In the genomic region with DNA sequence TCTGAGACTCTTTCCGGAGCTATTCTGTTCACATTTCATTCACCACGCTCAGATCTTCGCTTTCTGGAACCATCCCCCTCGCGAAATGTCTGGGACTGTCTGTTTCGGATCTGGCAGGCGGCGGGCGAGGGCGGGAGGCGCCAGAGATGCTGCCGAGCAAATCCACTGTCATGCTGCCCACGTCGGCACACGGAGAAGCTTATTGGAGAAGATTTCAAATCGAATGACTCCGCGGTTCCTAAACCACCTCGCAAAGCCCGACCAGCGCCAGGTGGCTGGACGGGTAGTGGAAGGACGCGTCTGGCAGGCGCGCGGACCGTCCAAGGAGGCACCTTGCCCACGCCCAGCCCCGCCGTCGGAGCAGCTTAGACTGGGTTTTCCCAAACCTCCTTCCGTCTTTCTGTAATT, we compare ENCODE assay signal across 8 cellular contexts. TPM values are rescaled to one million over a fixed set of nuclear protein-coding genes. Genes with fewer than 3 reads are reported as not detected.
DNase-seq lines count a peak whose midpoint lies in the region; ATAC-seq and TF ChIP-seq lines count a peak whose summit lies in the region.

No MANE protein-coding gene starts in this region.

- peak; percentile 74 for DNase-seq in ELR (ENCODE audit: low read depth)
- DNase-seq in MM.1S = peak; percentile 60
- peak; percentile 57 for DNase-seq in activated CD4-positive, alpha-beta T cell treated with anti-CD3 and anti-CD28 coated beads, Interleukin-2, amount 50 U/mL, for 1 hour
- peak; percentile 37 for DNase-seq in effector CD4-positive, alpha-beta T cell
- DNase-seq in lower lobe of right lung = peak; percentile 74
- peak; percentile 76 for DNase-seq in stimulated activated CD4-positive, alpha-beta T cell treated with anti-CD3 and anti-CD28 coated beads, Interleukin-4, amount 100 ng/mL, for 24 hours

- TF ChIP-seq CTCF in MM.1S (IDR thresholded peaks at IDR 0.05; ENCODE audit: low read length) (no peak), lower lobe of right lung (IDR thresholded peaks at IDR 0.05) (no peak)

- H3K27ac ChIP-seq in MM.1S (ENCODE audit: low read length) = peak overlapping the region; percentile 92
- H3K27ac ChIP-seq in lower lobe of right lung = peak overlapping the region; percentile 90

- H3K4me3 ChIP-seq in MM.1S (ENCODE audit: low read length) (peak overlapping the region; percentile 92), lower lobe of right lung (peak overlapping the region; percentile 72)

- H3K27me3 ChIP-seq in MM.1S (replicated peaks; ENCODE audit: insufficient read depth, low read length) = no peaks in the 10 kb centered on the region
- H3K27me3 ChIP-seq in lower lobe of right lung (ENCODE audit: low read depth) = peaks cover 6% of the 10 kb centered on the region

- H3K9me2 ChIP-seq in MM.1S (replicated peaks; ENCODE audit: insufficient read depth, low read length) = no peaks in the 10 kb centered on the region

- H4K20me1 ChIP-seq in MM.1S (ENCODE audit: insufficient read depth, low read length) = no peaks in the 10 kb centered on the region

- no peaks in the 10 kb centered on the region for H3K9me3 ChIP-seq in MM.1S (replicated peaks; ENCODE audit: insufficient read depth, low read length)
- H3K9me3 ChIP-seq in lower lobe of right lung = no peaks in the 10 kb centered on the region

- ATAC-seq in lower lobe of right lung = peak; percentile 23 to 37
- no peak for ATAC-seq in HG02970 (IDR thresholded peaks at IDR 0.05; ENCODE audit: low FRiP score, unreplicated experiment)
- ATAC-seq in GM19351 (IDR thresholded peaks at IDR 0.05; ENCODE audit: unreplicated experiment) = no peak

- intact Hi-C loops in lower lobe of right lung (cut with DNase I) = no loop called here

- H3K4me1 ChIP-seq in MM.1S (ENCODE audit: low read length) (peaks cover 13% of the 10 kb centered on the region), lower lobe of right lung (peaks cover 26% of the 10 kb centered on the region)

- H3K4me2 ChIP-seq in MM.1S (ENCODE audit: low read depth, low read length) = peak overlapping the region; percentile 73

- peak overlapping the region; percentile 52 for H2AFZ ChIP-seq in MM.1S (ENCODE audit: low read length)

- H3F3A ChIP-seq in MM.1S (ENCODE audit: insufficient read depth, low read length) = peaks cover 18% of the 10 kb centered on the region

- H3K36me3 ChIP-seq in MM.1S (replicated peaks; ENCODE audit: insufficient read depth, low read length) (no peaks in the 10 kb centered on the region), lower lobe of right lung (no peaks in the 10 kb centered on the region)

- peak overlapping the region; percentile 88 for H3K9ac ChIP-seq in MM.1S (ENCODE audit: low read length)

- H3K79me2 ChIP-seq in MM.1S (ENCODE audit: low read length) = peaks cover 27% of the 10 kb centered on the region

RNA-seq across cellular contexts. Expression of a gene that starts 1.6 kb away (rescaled TPM):
- total RNA-seq in lower lobe of right lung = 24.9 TPM

Comparison
In these comparisons a context has a peak if more than half of its experiments do, and no peak if none do; other contexts are left out.
1. ATAC-seq: peak in lower lobe of right lung (2 of 2); none in HG02970 (single experiment) and GM19351 (single experiment).
2. Peak in every context shown above with its lines, with median percentiles within 50 percentile points of each other: DNase-seq.